ENCODE assay signal across 10 cellular contexts in genomic region chr10:91592282-91593020, GRCh38. TPM values are rescaled to one million over a fixed set of nuclear protein-coding genes. Genes with fewer than 3 reads are reported as not detected.
DNase-seq lines count a peak whose midpoint lies in the region; ATAC-seq lines count a peak whose summit lies in the region.
"Had no signal": no experiment of that assay in that cellular context is flagged by ENCODE, and none has a peak within 500 bp of the region (broad histone marks: within the 10 kb centered on the region; RNA-seq: fewer than 3 reads in every experiment).

No MANE protein-coding gene starts in this region.

- no peaks in the 10 kb centered on the region for H3K36me3 Mint-ChIP-seq in stimulated activated effector memory CD8-positive, alpha-beta T cell treated with anti-CD3 and anti-CD28 coated beads, Interleukin-12 subunit alpha, Interleukin-12 subunit beta, amount 100 ng/mL, for 72 hours

- H3K4me3 Mint-ChIP-seq in stimulated activated effector memory CD8-positive, alpha-beta T cell treated with anti-CD3 and anti-CD28 coated beads, Interleukin-12 subunit alpha, Interleukin-12 subunit beta, amount 100 ng/mL, for 72 hours, result no peak overlapping the region

- H3K27ac ChIP-seq in caudate nucleus (ENCODE audit: low read depth, low read length) (peak overlapping the region; percentile 77), temporal lobe (ENCODE audit: low read depth, low read length) (peak overlapping the region; percentile 45)

- peak; percentile 10 for DNase-seq in NCI-H1694 treated with DMSO at 0.1 percent for 48 hours (lab: John Stamatoyannopoulos, UW)
- no peak for DNase-seq in caudate nucleus (lab: John Stamatoyannopoulos, UW)
- DNase-seq in midbrain (lab: John Stamatoyannopoulos, UW), result peak; percentile 22
- no peak for DNase-seq in stimulated activated effector memory CD8-positive, alpha-beta T cell treated with anti-CD3 and anti-CD28 coated beads, Interleukin-12 subunit alpha, Interleukin-12 subunit beta, amount 100 ng/mL, for 72 hours (ENCODE audit: low spot score in 2 of 2)
- no peak for DNase-seq in dedifferentiated amniotic fluid mesenchymal stem cell (ENCODE audit: extremely low spot score)
- DNase-seq: Caco-2 had no signal

- ATAC-seq in stimulated activated effector memory CD8-positive, alpha-beta T cell treated with anti-CD3 and anti-CD28 coated beads, Interleukin-12 subunit alpha, Interleukin-12 subunit beta, amount 100 ng/mL, for 72 hours, result no peak
- ATAC-seq in HG03520 (IDR thresholded peaks at IDR 0.05; ENCODE audit: unreplicated experiment), result no peak
- ATAC-seq in HG03108 (IDR thresholded peaks at IDR 0.05; ENCODE audit: unreplicated experiment), result no peak
- ATAC-seq: activated CD4-positive, CD25-positive, alpha-beta regulatory T cell treated with anti-CD3 and anti-CD28 coated beads, Interleukin-2, amount 50 U/mL, for 24 hours had no signal

- no peaks in the 10 kb centered on the region for H3K9me3 Mint-ChIP-seq in stimulated activated effector memory CD8-positive, alpha-beta T cell treated with anti-CD3 and anti-CD28 coated beads, Interleukin-12 subunit alpha, Interleukin-12 subunit beta, amount 100 ng/mL, for 72 hours

- H3K4me1 Mint-ChIP-seq in stimulated activated effector memory CD8-positive, alpha-beta T cell treated with anti-CD3 and anti-CD28 coated beads, Interleukin-12 subunit alpha, Interleukin-12 subunit beta, amount 100 ng/mL, for 72 hours, result no peaks in the 10 kb centered on the region

- no peak overlapping the region for H3K27ac Mint-ChIP-seq in stimulated activated effector memory CD8-positive, alpha-beta T cell treated with anti-CD3 and anti-CD28 coated beads, Interleukin-12 subunit alpha, Interleukin-12 subunit beta, amount 100 ng/mL, for 72 hours

RNA-seq across cellular contexts. Expression of gene PPP1R3C, which starts 40.4 kb away (rescaled TPM):
- total RNA-seq in temporal lobe, result 22.9 TPM
- total RNA-seq: Caco-2 had no signal

Comparison
In these comparisons a context has a peak if more than half of its experiments do, and no peak if none do; other contexts are left out.
1. DNase-seq: peak in NCI-H1694 treated with DMSO at 0.1 percent for 48 hours (single experiment) and midbrain (single experiment); none in caudate nucleus (0 of 61), stimulated activated effector memory CD8-positive, alpha-beta T cell treated with anti-CD3 and anti-CD28 coated beads, Interleukin-12 subunit alpha, Interleukin-12 subunit beta, amount 100 ng/mL, for 72 hours (0 of 2) and dedifferentiated amniotic fluid mesenchymal stem cell (single experiment).